Comparison of ENCODE assay signal across 8 cellular contexts in genomic region chr5:83844320-83845068, GRCh38.
DNase-seq lines count a peak whose midpoint lies in the region; ATAC-seq and TF ChIP-seq lines count a peak whose summit lies in the region.

No MANE protein-coding gene starts in this region.

- H3K4me3 ChIP-seq in ACC112 (ENCODE audit: low read depth, low read length) (peak overlapping the region; percentile 51), RWPE2 (ENCODE audit: severe bottlenecking) (no peak overlapping the region), right cardiac atrium (ENCODE audit: low read length) (no peak overlapping the region)

- peaks cover 9% of the 10 kb centered on the region for H3K4me1 ChIP-seq in ACC112 (ENCODE audit: control insufficient read depth, insufficient read depth, low read length, unreplicated experiment)
- no peaks in the 10 kb centered on the region for H3K4me1 ChIP-seq in RWPE2 (ENCODE audit: insufficient read depth, poor library complexity, severe bottlenecking)
- no peaks in the 10 kb centered on the region for H3K4me1 ChIP-seq in right cardiac atrium (ENCODE audit: control insufficient read depth, insufficient read depth, low read length)

- no peaks in the 10 kb centered on the region for H3K36me3 ChIP-seq in ACC112 (ENCODE audit: insufficient read depth, low read length)
- H3K36me3 ChIP-seq in RWPE2 (ENCODE audit: low read depth), result no peaks in the 10 kb centered on the region

- H3K27ac ChIP-seq in ACC112 (ENCODE audit: low read depth, low read length) (peak overlapping the region; percentile 25; the same call in 1 of the 2 replicates), RWPE2 (ENCODE audit: poor library complexity, severe bottlenecking) (no peak overlapping the region), right cardiac atrium (ENCODE audit: low read length) (no peak overlapping the region)

- TF ChIP-seq CTCF in RWPE2 (IDR thresholded peaks at IDR 0.05; ENCODE audit: poor library complexity, severe bottlenecking), result no peak

- ATAC-seq in GM18868 (IDR thresholded peaks at IDR 0.05; ENCODE audit: unreplicated experiment) (peak; percentile 91), HG02970 (IDR thresholded peaks at IDR 0.05; ENCODE audit: low FRiP score, unreplicated experiment) (peak; percentile 99), RWPE2 (ENCODE audit: low read depth) (peak; percentile 93), right cardiac atrium (peak in 1 of 2 donors; percentile 71)

- intact Hi-C loops in right cardiac atrium (cut with DNase I), result no loop called here

- peak overlapping the region; percentile 11 for H2AFZ ChIP-seq in ACC112 (ENCODE audit: low read length, unreplicated experiment)

- no peak for DNase-seq in RWPE2 (ENCODE audit: low spot score)
- peak in 2 of 3 donors; percentile 31 to 43 for DNase-seq in right cardiac atrium
- DNase-seq in putamen (ENCODE audit: low spot score), result no peak
- DNase-seq in NCI-H510A treated with DMSO at 0.1 percent for 48 hours (lab: John Stamatoyannopoulos, UW), result no peak
- DNase-seq in COR-L47 (lab: John Stamatoyannopoulos, UW), result no peak

- H3K9me3 ChIP-seq in RWPE2 (ENCODE audit: severe bottlenecking) (no peaks in the 10 kb centered on the region), right cardiac atrium (ENCODE audit: control insufficient read depth, low read length) (no peaks in the 10 kb centered on the region)

- no peaks in the 10 kb centered on the region for H3K79me2 ChIP-seq in ACC112 (ENCODE audit: control insufficient read depth, insufficient read depth, low read length, unreplicated experiment)

- H3K27me3 ChIP-seq in ACC112 (ENCODE audit: insufficient read depth, low read length), result no peaks in the 10 kb centered on the region
- H3K27me3 ChIP-seq in RWPE2 (ENCODE audit: insufficient read depth, poor library complexity, severe bottlenecking), result no peaks in the 10 kb centered on the region
- H3K27me3 ChIP-seq in right cardiac atrium (ENCODE audit: control insufficient read depth, insufficient read depth), result no peaks in the 10 kb centered on the region

- WGBS in right cardiac atrium, result 79% methylated on average over 9 of the region's 9 CpGs

Comparison
In these comparisons a context has a peak if more than half of its experiments do, and no peak if none do; other contexts are left out.
1. DNase-seq: peak in right cardiac atrium (2 of 3); none in RWPE2 (single experiment), putamen (single experiment), NCI-H510A treated with DMSO at 0.1 percent for 48 hours (single experiment) and COR-L47 (single experiment).